1 cellular context compared by ENCODE assay signal in genomic region chr2:121736462-121737336, GRCh38.
TF ChIP-seq lines count a peak whose summit lies in the region.

Gene NIFK, minus strand, starts transcription at chr2:121736875. Its CDS starts 25 bp downstream, at chr2:121736850.

TF ChIP-seq in GM12878, 131 proteins besides CTCF, POLR2A, EP300 and RAD21 (continued from another document and continues in another):
- TF ChIP-seq ZBTB4 (CRISPR knock-in tag; IDR thresholded peaks at IDR 0.05) (no peak), RFX5 (IDR thresholded peaks at IDR 0.05; ENCODE audit: low read depth, low read length) (peak; percentile 51; the same call in 1 of the 2 replicates), E2F8 (IDR thresholded peaks at IDR 0.05; ENCODE audit: low read depth, partially characterized antibody) (peak; percentile 44), PML (IDR thresholded peaks at IDR 0.05; ENCODE audit: low read length) (peak; percentile 71; the same call in 1 of the 2 replicates), ASH2L (IDR thresholded peaks at IDR 0.05; ENCODE audit: borderline replicate concordance, low read depth) (no peak), TCF7 (IDR thresholded peaks at IDR 0.05; ENCODE audit: borderline replicate concordance) (no peak), CEBPB (IDR thresholded peaks at IDR 0.05; ENCODE audit: borderline replicate concordance in 1 of 2, low read depth in 2 of 2, low read length in 2 of 2) (no peak), CHD2 (IDR thresholded peaks at IDR 0.05; ENCODE audit: borderline replicate concordance, low read depth, low read length) (0 out of 2 replicates have a peak, but pooled peaks have one; percentile 33), SKIL (IDR thresholded peaks at IDR 0.05; ENCODE audit: low read depth, poor library complexity, severe bottlenecking) (no peak), IKZF1 (conservative IDR thresholded peaks at IDR 0.05) (no peak; the same call in 1 of the 2 replicates), SMAD5 (IDR thresholded peaks at IDR 0.05; ENCODE audit: low read depth) (peak; percentile 50; the same call in 1 of the 2 replicates), RBBP5 (conservative IDR thresholded peaks at IDR 0.05) (no peak), STAT1 (conservative IDR thresholded peaks at IDR 0.05) (no peak), SRF (IDR thresholded peaks at IDR 0.05; ENCODE audit: low read depth in 2 of 2, low read length in 2 of 2) (0 out of 4 replicates have a peak, but pooled peaks of 1 of the 2 experiments have one; percentile 41), PBX3 (IDR thresholded peaks at IDR 0.05; ENCODE audit: insufficient replicate concordance, low read depth, low read length) (no peak), ETV6 (conservative IDR thresholded peaks at IDR 0.05 in 1 of 2, IDR thresholded peaks at IDR 0.05 in 1 of 2; ENCODE audit: borderline replicate concordance in 1 of 2, low read depth in 1 of 2) (peak in 1 of 2 experiments; percentile 68; a peak in 1 of 4 replicates), YY1 (IDR thresholded peaks at IDR 0.05; ENCODE audit: low read depth, low read length) (peak; percentile 88), YBX1 (IDR thresholded peaks at IDR 0.05) (no peak), NFYA (IDR thresholded peaks at IDR 0.05; ENCODE audit: borderline replicate concordance, low read depth, low read length) (no peak), SP1 (IDR thresholded peaks at IDR 0.05; ENCODE audit: low read depth, low read length) (peak; percentile 38), NBN (IDR thresholded peaks at IDR 0.05) (0 out of 2 replicates have a peak, but pooled peaks have one; percentile 57), HSF1 (IDR thresholded peaks at IDR 0.05; ENCODE audit: low read depth, low read length) (no peak), CHD4 (IDR thresholded peaks at IDR 0.05) (no peak), SMAD1 (IDR thresholded peaks at IDR 0.05; ENCODE audit: low read depth, partially characterized antibody) (no peak), RB1 (IDR thresholded peaks at IDR 0.05; ENCODE audit: borderline replicate concordance) (0 out of 2 replicates have a peak, but pooled peaks have one; percentile 35), BRCA1 (IDR thresholded peaks at IDR 0.05; ENCODE audit: low read depth, low read length) (no peak), RAD51 (IDR thresholded peaks at IDR 0.05) (no peak), BACH1 (IDR thresholded peaks at IDR 0.05; ENCODE audit: borderline replicate concordance) (peak; percentile 98), MYB (IDR thresholded peaks at IDR 0.05; ENCODE audit: borderline replicate concordance, low read depth, low read length) (no peak), IRF4 (IDR thresholded peaks at IDR 0.05; ENCODE audit: low read depth, low read length) (no peak), KDM1A (IDR thresholded peaks at IDR 0.05; ENCODE audit: borderline replicate concordance) (no peak), NFXL1 (IDR thresholded peaks at IDR 0.05; ENCODE audit: borderline replicate concordance) (no peak), SMARCA5 (IDR thresholded peaks at IDR 0.05) (no peak), FOS (IDR thresholded peaks at IDR 0.05; ENCODE audit: borderline replicate concordance, extremely low read depth, insufficient read length) (no peak), CBFB (IDR thresholded peaks at IDR 0.05; ENCODE audit: low read depth) (0 out of 2 replicates have a peak, but pooled peaks have one; percentile 48), ZNF207 (IDR thresholded peaks at IDR 0.05; ENCODE audit: borderline replicate concordance) (peak; percentile 70; the same call in 1 of the 2 replicates), MTA2 (IDR thresholded peaks at IDR 0.05; ENCODE audit: low read depth) (no peak), TAF1 (IDR thresholded peaks at IDR 0.05; ENCODE audit: borderline replicate concordance, low read depth, low read length) (peak; percentile 54), ZBTB11 (CRISPR knock-in tag; IDR thresholded peaks at IDR 0.05) (peak; percentile 55; the same call in 1 of the 2 replicates), ZBTB40 (IDR thresholded peaks at IDR 0.05; ENCODE audit: borderline replicate concordance) (peak; percentile 90), BCL3 (IDR thresholded peaks at IDR 0.05; ENCODE audit: borderline replicate concordance, insufficient read depth, low read depth, low read length, poor library complexity, severe bottlenecking) (no peak), ZNF217 (IDR thresholded peaks at IDR 0.05) (no peak)
